ENCODE assay signal across 15 cellular contexts in the genomic region with DNA sequence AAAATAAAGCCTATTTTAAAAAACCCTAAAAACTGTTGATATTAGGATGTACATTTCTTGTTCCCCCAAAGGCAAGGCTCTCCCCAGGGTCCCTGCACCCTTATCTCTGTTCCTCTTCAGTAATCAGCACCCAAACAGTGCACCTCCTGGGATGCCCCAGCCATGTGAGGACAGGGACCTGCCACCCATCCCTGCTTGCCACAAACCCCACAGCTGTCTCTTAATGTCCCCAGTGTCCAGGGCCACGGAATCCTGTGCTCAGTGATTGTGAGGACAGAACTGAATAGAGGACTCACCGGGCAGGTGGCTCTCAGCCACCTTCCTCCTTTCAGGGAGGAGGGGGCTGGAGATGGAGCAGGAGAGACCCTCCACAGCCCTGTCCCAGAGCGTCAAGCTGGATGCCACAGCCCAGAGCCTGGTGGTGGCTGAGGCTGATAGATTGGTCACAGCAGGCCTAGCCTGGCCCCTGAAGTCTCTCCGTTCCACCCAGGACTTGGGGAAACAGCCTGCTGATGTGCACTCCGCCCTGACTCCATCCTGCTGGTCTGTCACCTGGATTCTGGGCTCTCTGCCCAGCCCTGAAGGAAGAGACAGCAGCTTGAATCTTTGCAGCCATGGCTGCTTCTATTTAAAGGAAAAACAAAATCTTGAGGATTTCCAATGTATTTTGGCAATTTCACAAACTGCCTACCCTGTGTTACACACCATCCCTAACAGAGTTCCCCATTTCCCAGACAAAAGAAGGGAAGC. TPM values are rescaled to one million over a fixed set of nuclear protein-coding genes. Genes with fewer than 3 reads are reported as not detected.
A peak's percentile ranks its signal among the peaks of the same experiment; 100 is the strongest.
DNase-seq lines count a peak whose midpoint lies in the region; ATAC-seq and TF ChIP-seq lines count a peak whose summit lies in the region.
"Had no signal": no experiment of that assay in that cellular context is flagged by ENCODE, and none has a peak within 500 bp of the region (broad histone marks: within the 10 kb centered on the region; RNA-seq: fewer than 3 reads in every experiment).

No MANE protein-coding gene starts in this region.

- H3K18ac ChIP-seq in neuronal stem cell (ENCODE audit: low read length), result peak overlapping the region; percentile 58

- no peaks in the 10 kb centered on the region for H3K79me2 ChIP-seq in SK-N-SH (ENCODE audit: insufficient read depth)

- H2AFZ ChIP-seq in SK-N-SH (ENCODE audit: low read depth), result no peak overlapping the region
- no peak overlapping the region for H2AFZ ChIP-seq in neuronal stem cell (ENCODE audit: low read length)

- no peaks in the 10 kb centered on the region for H4K20me1 ChIP-seq in SK-N-SH (ENCODE audit: insufficient read depth)

- TF ChIP-seq CTCF in SK-N-SH (IDR thresholded peaks at IDR 0.05) (no peak), HEK293 (tag by site-specific recombination; IDR thresholded peaks at IDR 0.05) (no peak), mucosa of descending colon (IDR thresholded peaks at IDR 0.05) (no peak)

- peak overlapping the region; percentile 24 for H4K91ac ChIP-seq in neuronal stem cell (ENCODE audit: low read depth, low read length, poor library complexity)

- H2BK15ac ChIP-seq in neuronal stem cell (ENCODE audit: low read length), result no peak overlapping the region

- no peak overlapping the region for H2BK5ac ChIP-seq in neuronal stem cell (ENCODE audit: low read length)

- 33% methylated on average over 3 of the region's 5 CpGs for WGBS in SK-N-SH (ENCODE audit: low lambda C conversion rate)
- no CpG with 5 or more reads among the region's 5 CpGs for WGBS in neuronal stem cell (ENCODE audit: extremely low coverage in 2 of 2, insufficient read length in 2 of 2, insufficient replicate concordance in 1 of 2), 2 donors

- no peak overlapping the region for H2BK120ac ChIP-seq in neuronal stem cell (ENCODE audit: low read depth, low read length)

- no peak overlapping the region for H2AK5ac ChIP-seq in neuronal stem cell (ENCODE audit: low read depth, low read length)

- CTCF ChIA-PET in SK-N-SH (lab: Yijun Ruan, JAX) (no interaction called here), HEK293 (lab: Yijun Ruan, JAX) (interaction anchor here (0.8 to 3.4 kb wide), 2 partner anchors 9 to 133 kb away, joined by 3 to 23 read pairs; no protein-coding TSS in a partner anchor)

- H3K9ac ChIP-seq in SK-N-SH (no peak overlapping the region), neuronal stem cell (ENCODE audit: low read depth, low read length, poor library complexity) (no peak overlapping the region)

- H3K14ac ChIP-seq in neuronal stem cell (ENCODE audit: low read length), result no peak overlapping the region

- H4K8ac ChIP-seq in neuronal stem cell (ENCODE audit: low read depth, low read length), result no peak overlapping the region

- no peak for TF ChIP-seq EP300 in SK-N-SH (IDR thresholded peaks at IDR 0.05; ENCODE audit: borderline replicate concordance in 1 of 2, low read depth in 1 of 2, low read length in 1 of 2)

- H3K9me3 ChIP-seq in SK-N-SH (no peaks in the 10 kb centered on the region), HEK293 (ENCODE audit: control insufficient read depth, insufficient read depth, low read depth, low read length) (no peaks in the 10 kb centered on the region), neuronal stem cell (replicated peaks in 1 of 2; ENCODE audit: control insufficient read depth in 2 of 2, insufficient read depth in 1 of 2, low read depth in 1 of 2, low read length in 2 of 2) (peaks cover 4 to 14% of the 10 kb centered on the region in 2 donors), mucosa of descending colon (no peaks in the 10 kb centered on the region)

- peaks cover 2% of the 10 kb centered on the region for H3K79me1 ChIP-seq in neuronal stem cell (ENCODE audit: low read depth, low read length)

- H3K27ac ChIP-seq in SK-N-SH (ENCODE audit: low read depth in 2 of 2, low read length in 1 of 2) (no peak overlapping the region), HEK293 (ENCODE audit: extremely low read depth, low read depth, low read length) (no peak overlapping the region), neuronal stem cell (replicated peaks; ENCODE audit: low read length) (no peak overlapping the region)

- H3K4me3 ChIP-seq in SK-N-SH (ENCODE audit: low read depth in 2 of 2, low read length in 1 of 2) (no peak overlapping the region), HEK293 (ENCODE audit: low read depth, low read length) (no peak overlapping the region), neuronal stem cell (ENCODE audit: low read length in 2 of 2) (no peak overlapping the region), mucosa of descending colon (no peak overlapping the region)

- no peak overlapping the region for H3K4me2 ChIP-seq in SK-N-SH
- no peak overlapping the region for H3K4me2 ChIP-seq in neuronal stem cell (ENCODE audit: insufficient read depth, low read length, poor library complexity, severe bottlenecking)

- H3K23ac ChIP-seq in neuronal stem cell (ENCODE audit: low read depth, low read length, poor library complexity), result no peak overlapping the region

- DNase-seq in SK-N-SH, result no peak
- peak; percentile 32 for DNase-seq in activated CD8-positive, alpha-beta memory T cell treated with anti-CD3 and anti-CD28 coated beads, Interleukin-2, amount 50 U/mL, for 48 hours
- DNase-seq in neuronal stem cell (ENCODE audit: low spot score), result no peak
- DNase-seq in SHP77 (lab: John Stamatoyannopoulos, UW), result no peak
- no peak for DNase-seq in mucosa of descending colon
- DNase-seq: ACHN, EL, NCI-H1417 treated with DMSO at 0.1 percent for 48 hours, NCI-H2029, NCI-H526 treated with DMSO at 0.1 percent for 48 hours, Right ventricle myocardium superior had no signal

- no peaks in the 10 kb centered on the region for H3K9me2 ChIP-seq in SK-N-SH

- no peak overlapping the region for H3K4ac ChIP-seq in neuronal stem cell (ENCODE audit: low read length)

- H3K27me3 ChIP-seq in SK-N-SH (ENCODE audit: insufficient read depth) (peaks cover 34% of the 10 kb centered on the region), neuronal stem cell (ENCODE audit: control insufficient read depth in 3 of 3, insufficient read depth in 3 of 3, low read depth in 1 of 3, low read length in 3 of 3) (peaks cover 0 to 42% (median 16%) of the 10 kb centered on the region in 3 experiments)

- intact Hi-C loops in mucosa of descending colon (cut with DNase I, micrococcal nuclease), result no loop called here

- ATAC-seq in SK-N-SH treated with all-trans-retinoic acid at 6 μM for 48 hours (peak; percentile 18), HG02852 (IDR thresholded peaks at IDR 0.05; ENCODE audit: unreplicated experiment) (no peak), mucosa of descending colon (no peak)
- ATAC-seq: Panc1 had no signal

- H3K4me1 ChIP-seq in SK-N-SH (ENCODE audit: control insufficient read depth in 1 of 2, insufficient read depth in 2 of 2, low read depth in 1 of 2, low read length in 1 of 2) (no peaks in the 10 kb centered on the region), HEK293 (ENCODE audit: control insufficient read depth, insufficient read depth, low read length) (no peaks in the 10 kb centered on the region), neuronal stem cell (ENCODE audit: control insufficient read depth in 2 of 2, insufficient read depth in 1 of 2, low read depth in 1 of 2, low read length in 2 of 2) (no peaks in the 10 kb centered on the region), mucosa of descending colon (ENCODE audit: low read depth) (no peaks in the 10 kb centered on the region)

- TF ChIP-seq RAD21 in SK-N-SH (IDR thresholded peaks at IDR 0.05; ENCODE audit: low read length), result no peak

- H3K36me3 ChIP-seq in SK-N-SH (replicated peaks in 1 of 2; ENCODE audit: control insufficient read depth in 1 of 2, insufficient read depth in 2 of 2, low read length in 1 of 2) (no peaks in the 10 kb centered on the region), HEK293 (ENCODE audit: control insufficient read depth in 2 of 2, insufficient read depth in 1 of 2, low read length in 2 of 2) (no peaks in the 10 kb centered on the region), neuronal stem cell (replicated peaks in 1 of 2; ENCODE audit: control insufficient read depth in 2 of 2, insufficient read depth in 2 of 2, low read length in 2 of 2) (no peaks in the 10 kb centered on the region), mucosa of descending colon (ENCODE audit: low read depth) (no peaks in the 10 kb centered on the region)

- no peaks in the 10 kb centered on the region for H3F3A ChIP-seq in SK-N-SH (replicated peaks; ENCODE audit: insufficient read depth)

- POLR2A ChIA-PET in SK-N-SH (lab: Yijun Ruan, JAX) (no interaction called here), HEK293 (lab: Yijun Ruan, JAX) (no interaction called here)

- H2BK12ac ChIP-seq in neuronal stem cell (ENCODE audit: low read length), result no peak overlapping the region

TF ChIP-seq in SK-N-SH treated with all-trans-retinoic acid at 6 μM for 48 hours, 23 proteins besides CTCF, POLR2A, EP300 and RAD21 (continues in another document):
- TF ChIP-seq ZFP3 (CRISPR knock-in tag; IDR thresholded peaks at IDR 0.05), result no peak

TF ChIP-seq in SK-N-SH, 30 proteins besides CTCF, POLR2A, EP300 and RAD21:
- no peak for TF ChIP-seq TCF12 (IDR thresholded peaks at IDR 0.05)

TF ChIP-seq in HEK293, 187 proteins besides CTCF, POLR2A, EP300 and RAD21:
- peak; percentile 26; the same call in 1 of the 2 replicates for TF ChIP-seq ZIC2 (tag by site-specific recombination; IDR thresholded peaks at IDR 0.05)
- no peak for TF ChIP-seq ZBTB7A (tag by site-specific recombination; IDR thresholded peaks at IDR 0.05; ENCODE audit: low read depth)
TF ChIP-seq in HEK293: peak in this region for 1.

RNA-seq across cellular contexts. Expression of gene RNF187, which starts 23.1 kb away (rescaled TPM):
- 46.0 and 71.1 TPM in 2 replicates for polyA plus RNA-seq in SK-N-SH (2012; rRNA removed)
- 52.3 and 67.2 TPM in 2 replicates for polyA plus RNA-seq in SK-N-SH (2012; cell fraction: cytosol; rRNA removed)
- 34.9 and 39.3 TPM in 2 replicates for polyA plus RNA-seq in SK-N-SH (2012; cell fraction: nucleus; rRNA removed)
- polyA plus RNA-seq in neuronal stem cell (2013, experiment 1 of 2), result 35.9 TPM
- polyA plus RNA-seq in neuronal stem cell (2013, experiment 2 of 2), result 35.7 TPM
- total RNA-seq in mucosa of descending colon, result 10 to 100 TPM; 67.7 to 84.0 (median 68.4) TPM
